ENCODE assay signal across 1 cellular context in the genomic region with DNA sequence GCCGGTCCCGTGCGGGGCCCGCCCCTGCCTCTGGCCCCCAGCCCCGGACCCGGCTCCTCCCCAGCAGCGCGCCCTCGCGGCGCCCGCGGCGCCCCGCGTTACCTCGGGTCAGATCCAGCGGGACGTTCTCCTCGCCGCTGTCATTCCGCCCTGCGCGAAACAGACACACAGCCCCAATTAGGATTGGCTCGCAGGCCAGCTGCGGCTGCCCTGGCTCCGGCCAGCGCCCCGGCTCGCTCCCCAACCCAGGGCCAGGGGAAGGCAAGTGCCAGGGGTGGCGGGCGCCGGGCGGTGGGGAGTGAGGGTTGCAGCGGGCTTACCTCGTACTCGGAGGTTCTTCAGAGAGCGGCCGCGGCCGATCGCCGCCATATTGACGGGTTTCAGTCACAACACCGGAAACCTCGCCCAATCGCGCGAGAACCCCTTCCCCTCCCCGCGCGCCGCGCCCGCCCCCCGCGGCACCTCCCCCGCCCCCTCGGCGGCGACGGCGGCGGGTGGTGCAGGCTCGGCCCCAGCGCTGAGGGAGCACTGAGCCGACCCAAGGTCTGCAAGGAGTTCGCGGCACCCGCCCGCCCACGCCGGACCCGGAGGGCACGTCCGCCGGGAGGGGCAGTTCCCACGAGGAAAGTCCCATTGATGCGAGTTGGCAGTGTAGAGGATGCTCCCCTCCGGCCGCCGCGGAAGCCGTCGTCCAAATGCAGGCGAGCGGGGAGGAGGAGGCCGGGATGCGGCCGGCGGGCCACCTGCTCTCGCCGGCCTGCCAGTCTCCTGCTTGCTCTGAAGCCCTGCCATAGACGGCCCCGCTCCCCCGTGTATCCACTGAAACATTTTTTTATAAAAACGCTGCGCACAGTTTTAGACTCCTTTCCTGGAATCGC.
TF ChIP-seq lines count a peak whose summit lies in the region.

A gene with protein sequence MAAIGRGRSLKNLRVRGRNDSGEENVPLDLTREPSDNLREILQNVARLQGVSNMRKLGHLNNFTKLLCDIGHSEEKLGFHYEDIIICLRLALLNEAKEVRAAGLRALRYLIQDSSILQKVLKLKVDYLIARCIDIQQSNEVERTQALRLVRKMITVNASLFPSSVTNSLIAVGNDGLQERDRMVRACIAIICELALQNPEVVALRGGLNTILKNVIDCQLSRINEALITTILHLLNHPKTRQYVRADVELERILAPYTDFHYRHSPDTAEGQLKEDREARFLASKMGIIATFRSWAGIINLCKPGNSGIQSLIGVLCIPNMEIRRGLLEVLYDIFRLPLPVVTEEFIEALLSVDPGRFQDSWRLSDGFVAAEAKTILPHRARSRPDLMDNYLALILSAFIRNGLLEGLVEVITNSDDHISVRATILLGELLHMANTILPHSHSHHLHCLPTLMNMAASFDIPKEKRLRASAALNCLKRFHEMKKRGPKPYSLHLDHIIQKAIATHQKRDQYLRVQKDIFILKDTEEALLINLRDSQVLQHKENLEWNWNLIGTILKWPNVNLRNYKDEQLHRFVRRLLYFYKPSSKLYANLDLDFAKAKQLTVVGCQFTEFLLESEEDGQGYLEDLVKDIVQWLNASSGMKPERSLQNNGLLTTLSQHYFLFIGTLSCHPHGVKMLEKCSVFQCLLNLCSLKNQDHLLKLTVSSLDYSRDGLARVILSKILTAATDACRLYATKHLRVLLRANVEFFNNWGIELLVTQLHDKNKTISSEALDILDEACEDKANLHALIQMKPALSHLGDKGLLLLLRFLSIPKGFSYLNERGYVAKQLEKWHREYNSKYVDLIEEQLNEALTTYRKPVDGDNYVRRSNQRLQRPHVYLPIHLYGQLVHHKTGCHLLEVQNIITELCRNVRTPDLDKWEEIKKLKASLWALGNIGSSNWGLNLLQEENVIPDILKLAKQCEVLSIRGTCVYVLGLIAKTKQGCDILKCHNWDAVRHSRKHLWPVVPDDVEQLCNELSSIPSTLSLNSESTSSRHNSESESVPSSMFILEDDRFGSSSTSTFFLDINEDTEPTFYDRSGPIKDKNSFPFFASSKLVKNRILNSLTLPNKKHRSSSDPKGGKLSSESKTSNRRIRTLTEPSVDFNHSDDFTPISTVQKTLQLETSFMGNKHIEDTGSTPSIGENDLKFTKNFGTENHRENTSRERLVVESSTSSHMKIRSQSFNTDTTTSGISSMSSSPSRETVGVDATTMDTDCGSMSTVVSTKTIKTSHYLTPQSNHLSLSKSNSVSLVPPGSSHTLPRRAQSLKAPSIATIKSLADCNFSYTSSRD (N-terminal part only) (minus strand): TSS at position 391 of the 878 bp plus-strand sequence. CDS start 22 bp downstream, at position 369.

TF ChIP-seq in HEK293, 187 proteins besides CTCF, POLR2A, EP300 and RAD21 (continued from another document and continues in another):
- TF ChIP-seq, protein P1, sequence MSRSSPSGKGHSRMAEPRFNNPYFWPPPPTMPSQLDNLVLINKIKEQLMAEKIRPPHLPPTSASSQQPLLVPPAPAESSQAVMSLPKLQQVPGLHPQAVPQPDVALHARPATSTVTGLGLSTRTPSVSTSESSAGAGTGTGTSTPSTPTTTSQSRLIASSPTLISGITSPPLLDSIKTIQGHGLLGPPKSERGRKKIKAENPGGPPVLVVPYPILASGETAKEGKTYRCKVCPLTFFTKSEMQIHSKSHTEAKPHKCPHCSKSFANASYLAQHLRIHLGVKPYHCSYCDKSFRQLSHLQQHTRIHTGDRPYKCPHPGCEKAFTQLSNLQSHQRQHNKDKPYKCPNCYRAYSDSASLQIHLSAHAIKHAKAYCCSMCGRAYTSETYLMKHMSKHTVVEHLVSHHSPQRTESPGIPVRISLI (tag by site-specific recombination; IDR thresholded peaks at IDR 0.05), result 0 out of 2 replicates have a peak, but pooled peaks have one; percentile 56
- TF ChIP-seq ZNF664 (tag by site-specific recombination; IDR thresholded peaks at IDR 0.05) (no peak), ZNF202 (tag by site-specific recombination; IDR thresholded peaks at IDR 0.05; ENCODE audit: borderline replicate concordance) (no peak), ZNF626 (tag by site-specific recombination; IDR thresholded peaks at IDR 0.05) (no peak), ZFHX2 (tag by site-specific recombination; conservative IDR thresholded peaks at IDR 0.05) (peak; percentile 87), OVOL3 (tag by site-specific recombination; IDR thresholded peaks at IDR 0.05) (peak; percentile 64), ZNF830 (tag by site-specific recombination; IDR thresholded peaks at IDR 0.05; ENCODE audit: low read depth) (no peak), ZNF140 (tag by site-specific recombination; IDR thresholded peaks at IDR 0.05) (no peak), SCRT2 (tag by site-specific recombination; IDR thresholded peaks at IDR 0.05) (0 out of 2 replicates have a peak, but pooled peaks have one; percentile 26), ZNF561 (tag by site-specific recombination; IDR thresholded peaks at IDR 0.05; ENCODE audit: borderline replicate concordance) (peak; percentile 79), ZNF23 (tag by site-specific recombination; IDR thresholded peaks at IDR 0.05; ENCODE audit: borderline replicate concordance) (no peak), ZNF701 (tag by site-specific recombination; IDR thresholded peaks at IDR 0.05) (no peak), KLF16 (tag by site-specific recombination; IDR thresholded peaks at IDR 0.05) (0 out of 2 replicates have a peak, but pooled peaks have one; percentile 34), ZNF624 (tag by site-specific recombination; IDR thresholded peaks at IDR 0.05) (no peak), ZNF423 (tag by site-specific recombination; IDR thresholded peaks at IDR 0.05) (0 out of 2 replicates have a peak, but pooled peaks have one; percentile 7), WT1 (tag by site-specific recombination; IDR thresholded peaks at IDR 0.05) (peak; percentile 7; the same call in 1 of the 2 replicates), MZF1 (tag by site-specific recombination; IDR thresholded peaks at IDR 0.05; ENCODE audit: borderline replicate concordance) (peak; percentile 46; the same call in 1 of the 2 replicates), ZSCAN23 (tag by site-specific recombination; IDR thresholded peaks at IDR 0.05) (0 out of 2 replicates have a peak, but pooled peaks have one; percentile 32), ZNF560 (tag by site-specific recombination; IDR thresholded peaks at IDR 0.05; ENCODE audit: borderline replicate concordance) (no peak), ZSCAN30 (tag by site-specific recombination; IDR thresholded peaks at IDR 0.05) (peak; percentile 96), ZBTB17 (tag by site-specific recombination; IDR thresholded peaks at IDR 0.05) (0 out of 2 replicates have a peak, but pooled peaks have one; percentile 33), SP7 (tag by site-specific recombination; IDR thresholded peaks at IDR 0.05) (peak; percentile 84), ZNF114 (tag by site-specific recombination; IDR thresholded peaks at IDR 0.05) (no peak), ZXDB (tag by site-specific recombination; IDR thresholded peaks at IDR 0.05) (peak; percentile 84)
- TF ChIP-seq, protein P2, sequence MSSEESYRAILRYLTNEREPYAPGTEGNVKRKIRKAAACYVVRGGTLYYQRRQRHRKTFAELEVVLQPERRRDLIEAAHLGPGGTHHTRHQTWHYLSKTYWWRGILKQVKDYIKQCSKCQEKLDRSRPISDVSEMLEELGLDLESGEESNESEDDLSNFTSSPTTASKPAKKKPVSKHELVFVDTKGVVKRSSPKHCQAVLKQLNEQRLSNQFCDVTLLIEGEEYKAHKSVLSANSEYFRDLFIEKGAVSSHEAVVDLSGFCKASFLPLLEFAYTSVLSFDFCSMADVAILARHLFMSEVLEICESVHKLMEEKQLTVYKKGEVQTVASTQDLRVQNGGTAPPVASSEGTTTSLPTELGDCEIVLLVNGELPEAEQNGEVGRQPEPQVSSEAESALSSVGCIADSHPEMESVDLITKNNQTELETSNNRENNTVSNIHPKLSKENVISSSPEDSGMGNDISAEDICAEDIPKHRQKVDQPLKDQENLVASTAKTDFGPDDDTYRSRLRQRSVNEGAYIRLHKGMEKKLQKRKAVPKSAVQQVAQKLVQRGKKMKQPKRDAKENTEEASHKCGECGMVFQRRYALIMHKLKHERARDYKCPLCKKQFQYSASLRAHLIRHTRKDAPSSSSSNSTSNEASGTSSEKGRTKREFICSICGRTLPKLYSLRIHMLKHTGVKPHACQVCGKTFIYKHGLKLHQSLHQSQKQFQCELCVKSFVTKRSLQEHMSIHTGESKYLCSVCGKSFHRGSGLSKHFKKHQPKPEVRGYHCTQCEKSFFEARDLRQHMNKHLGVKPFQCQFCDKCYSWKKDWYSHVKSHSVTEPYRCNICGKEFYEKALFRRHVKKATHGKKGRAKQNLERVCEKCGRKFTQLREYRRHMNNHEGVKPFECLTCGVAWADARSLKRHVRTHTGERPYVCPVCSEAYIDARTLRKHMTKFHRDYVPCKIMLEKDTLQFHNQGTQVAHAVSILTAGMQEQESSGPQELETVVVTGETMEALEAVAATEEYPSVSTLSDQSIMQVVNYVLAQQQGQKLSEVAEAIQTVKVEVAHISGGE (tag by site-specific recombination; conservative IDR thresholded peaks at IDR 0.05; ENCODE audit: low read depth), result peak; percentile 45
- TF ChIP-seq, protein P3, sequence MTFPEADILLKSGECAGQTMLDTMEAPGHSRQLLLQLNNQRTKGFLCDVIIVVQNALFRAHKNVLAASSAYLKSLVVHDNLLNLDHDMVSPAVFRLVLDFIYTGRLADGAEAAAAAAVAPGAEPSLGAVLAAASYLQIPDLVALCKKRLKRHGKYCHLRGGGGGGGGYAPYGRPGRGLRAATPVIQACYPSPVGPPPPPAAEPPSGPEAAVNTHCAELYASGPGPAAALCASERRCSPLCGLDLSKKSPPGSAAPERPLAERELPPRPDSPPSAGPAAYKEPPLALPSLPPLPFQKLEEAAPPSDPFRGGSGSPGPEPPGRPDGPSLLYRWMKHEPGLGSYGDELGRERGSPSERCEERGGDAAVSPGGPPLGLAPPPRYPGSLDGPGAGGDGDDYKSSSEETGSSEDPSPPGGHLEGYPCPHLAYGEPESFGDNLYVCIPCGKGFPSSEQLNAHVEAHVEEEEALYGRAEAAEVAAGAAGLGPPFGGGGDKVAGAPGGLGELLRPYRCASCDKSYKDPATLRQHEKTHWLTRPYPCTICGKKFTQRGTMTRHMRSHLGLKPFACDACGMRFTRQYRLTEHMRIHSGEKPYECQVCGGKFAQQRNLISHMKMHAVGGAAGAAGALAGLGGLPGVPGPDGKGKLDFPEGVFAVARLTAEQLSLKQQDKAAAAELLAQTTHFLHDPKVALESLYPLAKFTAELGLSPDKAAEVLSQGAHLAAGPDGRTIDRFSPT (tag by site-specific recombination; IDR thresholded peaks at IDR 0.05), result peak; percentile 75
- TF ChIP-seq, protein P4, sequence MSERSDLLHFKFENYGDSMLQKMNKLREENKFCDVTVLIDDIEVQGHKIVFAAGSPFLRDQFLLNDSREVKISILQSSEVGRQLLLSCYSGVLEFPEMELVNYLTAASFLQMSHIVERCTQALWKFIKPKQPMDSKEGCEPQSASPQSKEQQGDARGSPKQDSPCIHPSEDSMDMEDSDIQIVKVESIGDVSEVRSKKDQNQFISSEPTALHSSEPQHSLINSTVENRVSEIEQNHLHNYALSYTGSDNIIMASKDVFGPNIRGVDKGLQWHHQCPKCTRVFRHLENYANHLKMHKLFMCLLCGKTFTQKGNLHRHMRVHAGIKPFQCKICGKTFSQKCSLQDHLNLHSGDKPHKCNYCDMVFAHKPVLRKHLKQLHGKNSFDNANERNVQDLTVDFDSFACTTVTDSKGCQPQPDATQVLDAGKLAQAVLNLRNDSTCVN (tag by site-specific recombination; optimal IDR thresholded peaks at IDR 0.05), result peak; percentile 95
- TF ChIP-seq, protein P5, sequence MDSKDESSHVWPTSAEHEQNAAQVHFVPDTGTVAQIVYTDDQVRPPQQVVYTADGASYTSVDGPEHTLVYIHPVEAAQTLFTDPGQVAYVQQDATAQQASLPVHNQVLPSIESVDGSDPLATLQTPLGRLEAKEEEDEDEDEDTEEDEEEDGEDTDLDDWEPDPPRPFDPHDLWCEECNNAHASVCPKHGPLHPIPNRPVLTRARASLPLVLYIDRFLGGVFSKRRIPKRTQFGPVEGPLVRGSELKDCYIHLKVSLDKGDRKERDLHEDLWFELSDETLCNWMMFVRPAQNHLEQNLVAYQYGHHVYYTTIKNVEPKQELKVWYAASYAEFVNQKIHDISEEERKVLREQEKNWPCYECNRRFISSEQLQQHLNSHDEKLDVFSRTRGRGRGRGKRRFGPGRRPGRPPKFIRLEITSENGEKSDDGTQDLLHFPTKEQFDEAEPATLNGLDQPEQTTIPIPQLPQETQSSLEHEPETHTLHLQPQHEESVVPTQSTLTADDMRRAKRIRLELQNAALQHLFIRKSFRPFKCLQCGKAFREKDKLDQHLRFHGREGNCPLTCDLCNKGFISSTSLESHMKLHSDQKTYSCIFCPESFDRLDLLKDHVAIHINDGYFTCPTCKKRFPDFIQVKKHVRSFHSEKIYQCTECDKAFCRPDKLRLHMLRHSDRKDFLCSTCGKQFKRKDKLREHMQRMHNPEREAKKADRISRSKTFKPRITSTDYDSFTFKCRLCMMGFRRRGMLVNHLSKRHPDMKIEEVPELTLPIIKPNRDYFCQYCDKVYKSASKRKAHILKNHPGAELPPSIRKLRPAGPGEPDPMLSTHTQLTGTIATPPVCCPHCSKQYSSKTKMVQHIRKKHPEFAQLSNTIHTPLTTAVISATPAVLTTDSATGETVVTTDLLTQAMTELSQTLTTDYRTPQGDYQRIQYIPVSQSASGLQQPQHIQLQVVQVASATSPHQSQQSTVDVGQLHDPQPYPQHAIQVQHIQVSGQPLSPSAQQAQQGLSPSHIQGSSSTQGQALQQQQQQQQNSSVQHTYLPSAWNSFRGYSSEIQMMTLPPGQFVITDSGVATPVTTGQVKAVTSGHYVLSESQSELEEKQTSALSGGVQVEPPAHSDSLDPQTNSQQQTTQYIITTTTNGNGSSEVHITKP (tag by site-specific recombination; IDR thresholded peaks at IDR 0.05), result peak; percentile 96
- TF ChIP-seq, protein P6, sequence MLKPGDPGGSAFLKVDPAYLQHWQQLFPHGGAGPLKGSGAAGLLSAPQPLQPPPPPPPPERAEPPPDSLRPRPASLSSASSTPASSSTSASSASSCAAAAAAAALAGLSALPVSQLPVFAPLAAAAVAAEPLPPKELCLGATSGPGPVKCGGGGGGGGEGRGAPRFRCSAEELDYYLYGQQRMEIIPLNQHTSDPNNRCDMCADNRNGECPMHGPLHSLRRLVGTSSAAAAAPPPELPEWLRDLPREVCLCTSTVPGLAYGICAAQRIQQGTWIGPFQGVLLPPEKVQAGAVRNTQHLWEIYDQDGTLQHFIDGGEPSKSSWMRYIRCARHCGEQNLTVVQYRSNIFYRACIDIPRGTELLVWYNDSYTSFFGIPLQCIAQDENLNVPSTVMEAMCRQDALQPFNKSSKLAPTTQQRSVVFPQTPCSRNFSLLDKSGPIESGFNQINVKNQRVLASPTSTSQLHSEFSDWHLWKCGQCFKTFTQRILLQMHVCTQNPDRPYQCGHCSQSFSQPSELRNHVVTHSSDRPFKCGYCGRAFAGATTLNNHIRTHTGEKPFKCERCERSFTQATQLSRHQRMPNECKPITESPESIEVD (tag by site-specific recombination; IDR thresholded peaks at IDR 0.05), result no peak
- TF ChIP-seq, protein P7, sequence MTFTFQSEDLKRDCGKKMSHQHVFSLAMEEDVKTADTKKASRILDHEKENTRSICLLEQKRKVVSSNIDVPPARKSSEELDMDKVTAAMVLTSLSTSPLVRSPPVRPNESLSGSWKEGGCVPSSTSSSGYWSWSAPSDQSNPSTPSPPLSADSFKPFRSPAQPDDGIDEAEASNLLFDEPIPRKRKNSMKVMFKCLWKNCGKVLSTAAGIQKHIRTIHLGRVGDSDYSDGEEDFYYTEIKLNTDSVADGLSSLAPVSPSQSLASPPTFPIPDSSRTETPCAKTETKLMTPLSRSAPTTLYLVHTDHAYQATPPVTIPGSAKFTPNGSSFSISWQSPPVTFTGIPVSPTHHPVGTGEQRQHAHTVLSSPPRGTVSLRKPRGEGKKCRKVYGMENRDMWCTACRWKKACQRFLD (tag by site-specific recombination; IDR thresholded peaks at IDR 0.05), result no peak
